ENCODE assay signal across 10 cellular contexts in genomic region chr13:25267715-25268114, GRCh38. TPM values are rescaled to one million over a fixed set of nuclear protein-coding genes. Genes with fewer than 3 reads are reported as not detected.
DNase-seq lines count a peak whose midpoint lies in the region; ATAC-seq, FAIRE-seq and TF ChIP-seq lines count a peak whose summit lies in the region.
"Had no signal": no experiment of that assay in that cellular context is flagged by ENCODE, and none has a peak within 500 bp of the region (broad histone marks: within the 10 kb centered on the region; RNA-seq: fewer than 3 reads in every experiment).

No MANE protein-coding gene starts in this region.

- no peak overlapping the region for H3K27ac ChIP-seq in gastroesophageal sphincter
- H3K27ac ChIP-seq: ascending aorta had no signal

- H3K4me3 ChIP-seq in AG09309 (ENCODE audit: control insufficient read depth, low read depth, low read length) (no peak overlapping the region), gastroesophageal sphincter (no peak overlapping the region)
- H3K4me3 ChIP-seq: ascending aorta had no signal

- POLR2A ChIA-PET in GM10248 (lab: Yijun Ruan, JAX), result no interaction called here

- TF ChIP-seq POLR2A in gastroesophageal sphincter (IDR thresholded peaks at IDR 0.05), result no peak

- TF ChIP-seq CTCF in AG09309 (IDR thresholded peaks at IDR 0.05; ENCODE audit: control insufficient read depth, insufficient read depth, low read depth, low read length, missing control alignments), result peak; percentile 9
- peak; percentile 19 for TF ChIP-seq CTCF in GM10248 (IDR thresholded peaks at IDR 0.05; ENCODE audit: control extremely low read depth, extremely low read depth, low read depth, missing control alignments)
- no peak for TF ChIP-seq CTCF in gastroesophageal sphincter (IDR thresholded peaks at IDR 0.05)

- no peak for TF ChIP-seq EP300 in gastroesophageal sphincter (IDR thresholded peaks at IDR 0.05)

- no peak for DNase-seq in AG09309 (ENCODE audit: low read depth)
- DNase-seq in GM10248 (ENCODE audit: extremely low spot score), result no peak
- DNase-seq in SK-MEL-5 (ENCODE audit: low read depth, low spot score), result peak; percentile 72
- peak; percentile 26 for DNase-seq in fibroblast of peridontal ligament (ENCODE audit: extremely low read depth)
- no peak for DNase-seq in GM19239 (ENCODE audit: insufficient read length, low spot score)
- no peak for DNase-seq in GOT3 (lab: John Stamatoyannopoulos, UW)
- DNase-seq: islet precursor cell had no signal

- H3K36me3 ChIP-seq in gastroesophageal sphincter, result peaks cover 4 to 72% of the 10 kb centered on the region in 2 donors

- CTCF ChIA-PET in GM10248 (lab: Yijun Ruan, JAX), result interaction anchor here (1.8 kb wide), 1 partner anchor 107 kb away, joined by 4 read pairs; no protein-coding TSS in a partner anchor

- H3K4me1 ChIP-seq in gastroesophageal sphincter, result no peaks in the 10 kb centered on the region
- H3K4me1 ChIP-seq: ascending aorta had no signal

- no peaks in the 10 kb centered on the region for H3K27me3 ChIP-seq in gastroesophageal sphincter
- H3K27me3 ChIP-seq: ascending aorta had no signal

- no peaks in the 10 kb centered on the region for H3K9me3 ChIP-seq in gastroesophageal sphincter
- H3K9me3 ChIP-seq: ascending aorta had no signal

- 69 to 92% methylated on average over 1 of the region's 1 CpG for WGBS in gastroesophageal sphincter (ENCODE audit: low coverage in 1 of 2), 2 donors

- ATAC-seq in gastroesophageal sphincter (no peak), GM21526 (IDR thresholded peaks at IDR 0.05; ENCODE audit: low FRiP score, unreplicated experiment) (no peak)

- no peak for FAIRE-seq in GM19239 (lab: Jason Lieb, UNC)

- in situ Hi-C loops in SK-MEL-5 (cut with HindIII; ENCODE audit: low pct_unique_long_range_greater_than_20kb, low sequenced_read_pairs), result no loop called here

RNA-seq across cellular contexts. Expression of gene MTMR6, which starts 19.6 kb away (rescaled TPM):
- total RNA-seq in SK-MEL-5 (2014; rRNA removed; shearing (Covaris generic)), result 26.6 and 28.4 TPM in 2 replicates
- polyA plus RNA-seq in SK-MEL-5 (2015; cell fraction: cytosol; rRNA removed), result 18.8 and 26.9 TPM in 2 replicates
- polyA plus RNA-seq in SK-MEL-5 (2015; cell fraction: nucleus; rRNA removed), result 14.9 and 15.2 TPM in 2 replicates
- 10 to 100 TPM; 22.1 to 30.5 (median 25.0) TPM for total RNA-seq in gastroesophageal sphincter

RNA-seq across cellular contexts. Expression of gene NUP58, which starts 33.7 kb away (rescaled TPM):
- total RNA-seq in SK-MEL-5 (2014; rRNA removed; shearing (Covaris generic)), result 81.3 and 85.9 TPM in 2 replicates
- 75.6 and 95.1 TPM in 2 replicates for polyA plus RNA-seq in SK-MEL-5 (2015; cell fraction: cytosol; rRNA removed)
- 80.1 and 88.4 TPM in 2 replicates for polyA plus RNA-seq in SK-MEL-5 (2015; cell fraction: nucleus; rRNA removed)
- total RNA-seq in gastroesophageal sphincter, result 10 to 100 TPM; 28.1 to 43.9 (median 37.3) TPM

Comparison
In these comparisons a context has a peak if more than half of its experiments do, and no peak if none do; other contexts are left out.
1. DNase-seq: peak in SK-MEL-5 (single experiment) and fibroblast of peridontal ligament (single experiment); none in AG09309 (single experiment), GM10248 (single experiment), GM19239 (single experiment) and GOT3 (single experiment).
2. CTCF ChIP-seq: peak in AG09309 (single experiment) and GM10248 (single experiment); none in gastroesophageal sphincter (0 of 4).